In the genomic region with DNA sequence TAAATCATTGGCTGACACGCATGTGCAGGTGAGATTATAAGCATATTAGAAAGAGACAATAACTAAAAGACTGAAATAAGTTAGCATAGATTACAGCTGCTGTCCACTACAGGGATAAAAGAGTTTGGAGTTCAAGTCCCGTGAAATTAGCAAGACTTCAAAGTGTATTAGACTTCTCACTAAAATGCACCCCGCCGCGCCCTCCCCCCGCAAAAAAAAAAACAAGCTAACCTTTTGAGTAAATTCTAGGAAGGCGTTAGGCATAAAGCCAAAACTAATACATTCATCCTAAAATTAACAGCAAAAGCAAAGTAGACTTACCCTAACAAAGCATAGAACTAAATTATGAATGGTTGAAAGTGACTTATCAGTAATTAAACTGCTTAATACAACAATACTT, we compare ENCODE assay signal across 26 cellular contexts.
"Had no signal": no experiment of that assay in that cellular context is flagged by ENCODE, and none has a peak within 500 bp of the region (broad histone marks: within the 10 kb centered on the region; RNA-seq: fewer than 3 reads in every experiment).

No MANE protein-coding gene starts in this region.

- ATAC-seq: heart left ventricle; left lung; lower lobe of right lung; mucosa of descending colon; natural killer cell treated with Interleukin-12 subunit alpha and Interleukin-12 subunit beta and Interleukin-15 and Interleukin-18, amount 100 ng/mL, for 72 hours; right cardiac atrium; T-helper 17 cell; WTC11 had no signal

- H3K4me3 ChIP-seq: heart left ventricle, left lung, lower lobe of right lung, mucosa of descending colon, suprapubic skin, tibial artery had no signal

- H3K36me3 Mint-ChIP-seq: natural killer cell treated with Interleukin-12 subunit alpha and Interleukin-12 subunit beta and Interleukin-15 and Interleukin-18, amount 100 ng/mL, for 72 hours; WTC11 had no signal

- H3K27me3 ChIP-seq: brain microvascular endothelial cell, left lung, suprapubic skin, tibial artery had no signal

- H3K27ac ChIP-seq: brain microvascular endothelial cell, heart left ventricle, left lung, lower lobe of right lung, suprapubic skin, tibial artery had no signal

- H3K36me3 ChIP-seq: brain microvascular endothelial cell, heart left ventricle, left lung, lower lobe of right lung, suprapubic skin, tibial artery had no signal

- H3K9me3 Mint-ChIP-seq: activated CD4-positive, alpha-beta memory T cell treated with anti-CD3 and anti-CD28 coated beads, Interleukin-2, amount 10 ng/mL, durations not matched to agents 7 days and 5 days; WTC11 had no signal

- H3K27me3 Mint-ChIP-seq: activated CD4-positive, alpha-beta memory T cell treated with anti-CD3 and anti-CD28 coated beads, Interleukin-2, amount 10 ng/mL, durations not matched to agents 7 days and 5 days; activated CD4-positive, alpha-beta T cell treated with anti-CD3 and anti-CD28 coated beads, Interleukin-2, amount 10 ng/mL, durations not matched to agents 7 days and 5 days; activated T-cell treated with anti-CD3 and anti-CD28 coated beads, Interleukin-2, amount 50 U/mL, for 24 hours; dendritic cell treated with granulocyte-macrophage colony-stimulating factor and Interleukin-4, amounts not matched to agents 40 ng/mL and 50 ng/mL, for 4 days; natural killer cell treated with Interleukin-12 subunit alpha and Interleukin-12 subunit beta and Interleukin-15 and Interleukin-18, amount 100 ng/mL, for 72 hours; T-helper 17 cell had no signal

- H3K27ac Mint-ChIP-seq: activated CD4-positive, alpha-beta memory T cell treated with anti-CD3 and anti-CD28 coated beads, Interleukin-2, amount 10 ng/mL, durations not matched to agents 7 days and 5 days; activated CD4-positive, alpha-beta T cell treated with anti-CD3 and anti-CD28 coated beads, Interleukin-2, amount 10 ng/mL, durations not matched to agents 7 days and 5 days; activated T-cell treated with anti-CD3 and anti-CD28 coated beads, Interleukin-2, amount 50 U/mL, for 24 hours; dendritic cell treated with granulocyte-macrophage colony-stimulating factor and Interleukin-4, amounts not matched to agents 40 ng/mL and 50 ng/mL, for 4 days; natural killer cell treated with Interleukin-12 subunit alpha and Interleukin-12 subunit beta and Interleukin-15 and Interleukin-18, amount 100 ng/mL, for 72 hours; T-helper 17 cell; WTC11 had no signal

- H3K4me1 ChIP-seq: heart left ventricle, left lung, lower lobe of right lung, suprapubic skin, tibial artery had no signal

- DNase-seq: activated CD4-positive, alpha-beta memory T cell treated with anti-CD3 and anti-CD28 coated beads, Interleukin-2, amount 10 ng/mL, durations not matched to agents 7 days and 5 days; activated CD4-positive, alpha-beta T cell treated with anti-CD3 and anti-CD28 coated beads for 1 hour; activated CD4-positive, alpha-beta T cell treated with anti-CD3 and anti-CD28 coated beads, Interleukin-2, amount 10 ng/mL, durations not matched to agents 7 days and 5 days; activated CD8-positive, alpha-beta memory T cell treated with anti-CD3 and anti-CD28 coated beads, Interleukin-2, amount 50 U/mL, for 48 hours; activated gamma-delta T cell treated with Interleukin-2 at 50 U/mL for 16 hours; activated naive CD4-positive, alpha-beta T cell treated with anti-CD3 and anti-CD28 coated beads, Interleukin-2, amount 50 U/mL, for 16 hours; activated T-cell treated with anti-CD3 and anti-CD28 coated beads, Interleukin-2, amount 50 U/mL, for 24 hours; amniotic stem cell; brain microvascular endothelial cell; central memory CD4-positive, alpha-beta T cell; effector CD4-positive, alpha-beta T cell; heart left ventricle; left lung; lower lobe of right lung; mucosa of descending colon; right cardiac atrium; stimulated activated CD4-positive, alpha-beta T cell treated with anti-CD3 and anti-CD28 coated beads, Interleukin-15, amount 100 ng/mL, for 24 hours; stimulated activated CD4-positive, alpha-beta T cell treated with anti-CD3 and anti-CD28 coated beads, Interleukin-2, amount 100 ng/mL, for 24 hours; stimulated activated naive CD4-positive, alpha-beta T cell; T-helper 17 cell; T1000; tibial artery had no signal

- H3K9me3 ChIP-seq: heart left ventricle, left lung, lower lobe of right lung, suprapubic skin, tibial artery had no signal

- H3K4me3 Mint-ChIP-seq: activated CD4-positive, alpha-beta memory T cell treated with anti-CD3 and anti-CD28 coated beads, Interleukin-2, amount 10 ng/mL, durations not matched to agents 7 days and 5 days; activated CD4-positive, alpha-beta T cell treated with anti-CD3 and anti-CD28 coated beads, Interleukin-2, amount 10 ng/mL, durations not matched to agents 7 days and 5 days; activated T-cell treated with anti-CD3 and anti-CD28 coated beads, Interleukin-2, amount 50 U/mL, for 24 hours; dendritic cell treated with granulocyte-macrophage colony-stimulating factor and Interleukin-4, amounts not matched to agents 40 ng/mL and 50 ng/mL, for 4 days; natural killer cell treated with Interleukin-12 subunit alpha and Interleukin-12 subunit beta and Interleukin-15 and Interleukin-18, amount 100 ng/mL, for 72 hours; T-helper 17 cell; WTC11 had no signal

- H3K4me1 Mint-ChIP-seq: activated CD4-positive, alpha-beta memory T cell treated with anti-CD3 and anti-CD28 coated beads, Interleukin-2, amount 10 ng/mL, durations not matched to agents 7 days and 5 days; activated CD4-positive, alpha-beta T cell treated with anti-CD3 and anti-CD28 coated beads, Interleukin-2, amount 10 ng/mL, durations not matched to agents 7 days and 5 days; T-helper 17 cell had no signal
